In genomic region chr1:101013776-101014175, GRCh38 we compare ENCODE assay signal across 17 cellular contexts. TPM values are rescaled to one million over a fixed set of nuclear protein-coding genes. Genes with fewer than 3 reads are reported as not detected.
DNase-seq lines count a peak whose midpoint lies in the region; ATAC-seq, FAIRE-seq and TF ChIP-seq lines count a peak whose summit lies in the region.
"Had no signal": no experiment of that assay in that cellular context is flagged by ENCODE, and none has a peak within 500 bp of the region (broad histone marks: within the 10 kb centered on the region; RNA-seq: fewer than 3 reads in every experiment).

No MANE protein-coding gene starts in this region.

- DNase-seq in DND-41 (no peak), epithelial cell of prostate (ENCODE audit: low read depth, low spot score) (no peak), mesothelial cell of epicardium (ENCODE audit: low spot score in 2 of 2, unreplicated experiment in 2 of 2) (no peak), urothelium cell line (ENCODE audit: low spot score) (no peak)
- DNase-seq in Jurkat, Clone E6-1 (ENCODE audit: low read depth, low spot score) = peak; percentile 19
- no peak for DNase-seq in activated naive CD4-positive, alpha-beta T cell treated with anti-CD3 and anti-CD28 coated beads, Interleukin-2, amount 50 U/mL, for 16 hours
- DNase-seq: C1 segment of cervical spinal cord; CD4-positive, alpha-beta T cell; DMS153; DMS79 treated with DMSO at 0.1 percent for 48 hours; GDM1; H9 had no signal

- no peaks in the 10 kb centered on the region for H3K9me3 ChIP-seq in DND-41 (ENCODE audit: insufficient read depth, low read length, severe bottlenecking)

- no peaks in the 10 kb centered on the region for H4K20me1 ChIP-seq in DND-41 (ENCODE audit: insufficient read depth, low read length)

- H3K27me3 ChIP-seq in DND-41 (ENCODE audit: insufficient read depth, low read length, poor library complexity) = no peaks in the 10 kb centered on the region

- TF ChIP-seq CTCF in DND-41 (IDR thresholded peaks at IDR 0.05; ENCODE audit: borderline replicate concordance, extremely low read depth, low read length, poor library complexity, severe bottlenecking) (no peak), mesothelial cell of epicardium (IDR thresholded peaks at IDR 0.05; ENCODE audit: unreplicated experiment) (no peak)

- no peak overlapping the region for H3K9ac ChIP-seq in DND-41 (ENCODE audit: low read depth, low read length)

- peaks cover 4% of the 10 kb centered on the region for H3K9me3 Mint-ChIP-seq in mesothelial cell of epicardium
- H3K9me3 Mint-ChIP-seq: CD4-positive, alpha-beta T cell; GM23338; H9 had no signal

- H3K4me1 Mint-ChIP-seq in mesothelial cell of epicardium = no peaks in the 10 kb centered on the region
- H3K4me1 Mint-ChIP-seq: B cell had no signal

- H3K4me3 Mint-ChIP-seq in mesothelial cell of epicardium = no peak overlapping the region
- H3K4me3 Mint-ChIP-seq: B cell; CD4-positive, alpha-beta T cell; GM23338; H9 had no signal

- ATAC-seq in DND-41 (ENCODE audit: insufficient read depth, low read depth) = peak; percentile 86
- ATAC-seq in HG03457 (IDR thresholded peaks at IDR 0.05; ENCODE audit: unreplicated experiment) = no peak
- ATAC-seq: GM23338 had no signal

- H3K36me3 ChIP-seq in DND-41 (ENCODE audit: insufficient read depth, low read length) = peaks cover 43% of the 10 kb centered on the region; the same call in 1 of the 2 replicates

- FAIRE-seq in urothelium cell line (lab: Jason Lieb, UNC) = no peak
- FAIRE-seq: A204.1, GM12892 had no signal

- peaks cover 34% of the 10 kb centered on the region for H3K36me3 Mint-ChIP-seq in mesothelial cell of epicardium

- H3K4me3 ChIP-seq in DND-41 (ENCODE audit: low read depth in 1 of 2, low read length in 2 of 2) = no peak overlapping the region
- H3K4me3 ChIP-seq in Jurkat, Clone E6-1 (ENCODE audit: low read length) = no peak overlapping the region
- H3K4me3 ChIP-seq: GM23338 had no signal

- H2AFZ ChIP-seq in DND-41 (ENCODE audit: low read depth, low read length) = no peak overlapping the region
- H2AFZ ChIP-seq: GM23338 had no signal

- no peaks in the 10 kb centered on the region for H3K79me2 ChIP-seq in DND-41 (ENCODE audit: insufficient read depth, low read length)

- H3K27ac ChIP-seq in DND-41 (ENCODE audit: low read length) = no peak overlapping the region
- peak overlapping the region; percentile 39 for H3K27ac ChIP-seq in epithelial cell of prostate

- peak overlapping the region; percentile 64 for H3K27ac Mint-ChIP-seq in mesothelial cell of epicardium
- H3K27ac Mint-ChIP-seq: B cell; CD4-positive, alpha-beta T cell had no signal

- peaks cover 23% of the 10 kb centered on the region; the same call in 1 of the 2 replicates for H3K4me1 ChIP-seq in DND-41 (ENCODE audit: insufficient read depth, low read length)

- no peak overlapping the region; the same call in 1 of the 2 replicates for H3K4me2 ChIP-seq in DND-41 (ENCODE audit: insufficient read depth, low read length)
- H3K4me2 ChIP-seq: GM23338 had no signal

- no peaks in the 10 kb centered on the region for H3K27me3 Mint-ChIP-seq in mesothelial cell of epicardium (ENCODE audit: low read depth)
- H3K27me3 Mint-ChIP-seq: B cell; CD4-positive, alpha-beta T cell had no signal

RNA-seq across cellular contexts. Expression of gene DPH5, which starts 11.8 kb away (rescaled TPM):
- polyA plus RNA-seq in Jurkat, Clone E6-1 (2012; ENCODE audit: insufficient read depth, insufficient read length) = 57.8 TPM
- 58.6 to 65.5 TPM (median 61.7 TPM) in 3 replicates for total RNA-seq in mesothelial cell of epicardium
